Comparison of ENCODE assay signal across 8 cellular contexts in the genomic region with DNA sequence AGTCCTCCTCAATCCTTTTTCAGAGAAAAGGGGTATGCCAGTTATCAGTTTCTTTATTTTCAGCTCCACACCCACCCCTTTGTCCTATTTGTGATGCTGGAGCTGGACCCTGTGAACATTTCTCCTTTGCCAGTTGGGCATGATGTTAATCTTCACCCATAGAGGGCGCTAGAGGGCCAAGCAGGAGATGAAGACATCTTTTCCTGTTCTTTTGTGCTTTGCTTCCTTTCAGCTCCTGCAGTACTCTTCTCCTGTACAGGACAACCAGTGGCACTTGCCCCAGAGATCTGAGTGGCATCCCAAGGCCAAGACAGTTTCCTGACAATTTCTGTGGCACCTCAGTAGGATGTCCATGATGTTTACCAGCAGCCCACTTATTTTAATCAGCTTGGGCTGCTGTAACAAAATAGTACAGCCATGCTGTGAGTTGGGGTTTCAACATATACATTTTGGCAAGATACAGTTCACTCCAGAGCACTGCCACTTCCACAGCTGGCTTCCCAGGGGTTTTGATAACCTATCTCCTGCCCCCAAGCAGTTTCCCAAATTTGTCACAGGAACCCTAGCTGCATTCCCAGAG.
A peak's percentile ranks its signal among the peaks of the same experiment; 100 is the strongest.
DNase-seq lines count a peak whose midpoint lies in the region; ATAC-seq and TF ChIP-seq lines count a peak whose summit lies in the region.

No MANE protein-coding gene starts in this region.

- H3K36me3 ChIP-seq in DND-41 (ENCODE audit: insufficient read depth, low read length) (no peaks in the 10 kb centered on the region), KMS-11 (ENCODE audit: insufficient read depth) (no peaks in the 10 kb centered on the region), RWPE2 (ENCODE audit: low read depth) (no peaks in the 10 kb centered on the region)

- peak; percentile 80 for ATAC-seq in DND-41 (ENCODE audit: insufficient read depth, low read depth)
- ATAC-seq in RWPE2 (ENCODE audit: low read depth): peak; percentile 55
- ATAC-seq in GM18907 (IDR thresholded peaks at IDR 0.05; ENCODE audit: unreplicated experiment): no peak
- ATAC-seq in HG02884 (IDR thresholded peaks at IDR 0.05; ENCODE audit: unreplicated experiment): no peak

- H3K4me2 ChIP-seq in DND-41 (ENCODE audit: insufficient read depth, low read length) (no peak overlapping the region), KMS-11 (no peak overlapping the region)

- H3K9ac ChIP-seq in DND-41 (ENCODE audit: low read depth, low read length): no peak overlapping the region
- H3K9ac ChIP-seq in KMS-11: no peak overlapping the region

- no peak overlapping the region for H3K4me3 ChIP-seq in DND-41 (ENCODE audit: low read depth in 1 of 2, low read length in 2 of 2)
- H3K4me3 ChIP-seq in KMS-11 (IDR thresholded peaks at IDR 0.05; ENCODE audit: insufficient read depth, low read depth, low read length): no peak overlapping the region
- H3K4me3 ChIP-seq in RWPE2 (ENCODE audit: severe bottlenecking): no peak overlapping the region

- H3K9me3 ChIP-seq in DND-41 (ENCODE audit: insufficient read depth, low read length, severe bottlenecking): no peaks in the 10 kb centered on the region
- H3K9me3 ChIP-seq in RWPE2 (ENCODE audit: severe bottlenecking): no peaks in the 10 kb centered on the region

- H3K27me3 ChIP-seq in DND-41 (ENCODE audit: insufficient read depth, low read length, poor library complexity) (peaks cover 14% of the 10 kb centered on the region), KMS-11 (ENCODE audit: insufficient read depth, low read depth) (no peaks in the 10 kb centered on the region), RWPE2 (ENCODE audit: insufficient read depth, poor library complexity, severe bottlenecking) (no peaks in the 10 kb centered on the region)

- H3K4me1 ChIP-seq in DND-41 (ENCODE audit: insufficient read depth, low read length) (no peaks in the 10 kb centered on the region), KMS-11 (ENCODE audit: low read depth, poor library complexity, severe bottlenecking) (peaks cover 21% of the 10 kb centered on the region), RWPE2 (ENCODE audit: insufficient read depth, poor library complexity, severe bottlenecking) (peaks cover 3% of the 10 kb centered on the region)

- DNase-seq in DND-41 (peak; percentile 68), RWPE2 (ENCODE audit: low spot score) (no peak), hepatic stellate cell (ENCODE audit: low spot score) (peak; percentile 40)
- peak; percentile 56 for DNase-seq in activated naive CD4-positive, alpha-beta T cell treated with Interleukin-2 at 50 U/mL for 16 hours
- peak; percentile 70 for DNase-seq in stimulated activated CD4-positive, alpha-beta T cell treated with anti-CD3 and anti-CD28 coated beads, Interleukin-15, amount 100 ng/mL, for 24 hours

- H4K20me1 ChIP-seq in DND-41 (ENCODE audit: insufficient read depth, low read length) (no peaks in the 10 kb centered on the region), KMS-11 (ENCODE audit: insufficient read depth) (no peaks in the 10 kb centered on the region)

- H2AFZ ChIP-seq in DND-41 (ENCODE audit: low read depth, low read length) (peak overlapping the region; percentile 51), KMS-11 (ENCODE audit: low read depth) (peak overlapping the region; percentile 28; the same call in 1 of the 2 replicates)

- peak; percentile 97 for TF ChIP-seq CTCF in DND-41 (IDR thresholded peaks at IDR 0.05; ENCODE audit: borderline replicate concordance, extremely low read depth, low read length, poor library complexity, severe bottlenecking)
- peak; percentile 96 for TF ChIP-seq CTCF in KMS-11 (conservative IDR thresholded peaks at IDR 0.05; ENCODE audit: low read depth, low read length)
- TF ChIP-seq CTCF in RWPE2 (IDR thresholded peaks at IDR 0.05; ENCODE audit: poor library complexity, severe bottlenecking): peak; percentile 92

- H3K79me2 ChIP-seq in DND-41 (ENCODE audit: insufficient read depth, low read length) (no peaks in the 10 kb centered on the region), KMS-11 (ENCODE audit: insufficient read depth, low read depth) (no peaks in the 10 kb centered on the region)

- H3K27ac ChIP-seq in DND-41 (ENCODE audit: low read length) (no peak overlapping the region), KMS-11 (no peak overlapping the region), RWPE2 (ENCODE audit: poor library complexity, severe bottlenecking) (no peak overlapping the region)

Comparison
In these comparisons a context has a peak if more than half of its experiments do, and no peak if none do; other contexts are left out.
1. ATAC-seq: peak in DND-41 (single experiment) and RWPE2 (single experiment); none in GM18907 (single experiment) and HG02884 (single experiment).
2. Peak in every context shown above with its lines, with median percentiles within 50 percentile points of each other: CTCF ChIP-seq.